8 cellular contexts compared by ENCODE assay signal in genomic region chr13:60396008-60396782, GRCh38. TPM values are rescaled to one million over a fixed set of nuclear protein-coding genes. Genes with fewer than 3 reads are reported as not detected.
DNase-seq lines count a peak whose midpoint lies in the region; ATAC-seq and FAIRE-seq lines count a peak whose summit lies in the region.

No MANE protein-coding gene starts in this region.

- DNase-seq in Caki2 (ENCODE audit: low read depth) (peak; percentile 90), HUDEP-2 (lab: John Stamatoyannopoulos, UW; ENCODE audit: unreplicated experiment in 76 of 76) (peak; percentile 42 to 92 (median 85)), NOMO-1 treated with dmso at 0.1 percent for 144 hours (lab: John Stamatoyannopoulos, UW; ENCODE audit: unreplicated experiment) (peak; percentile 96), mesenteric fat pad (ENCODE audit: low spot score) (peak; percentile 96)
- DNase-seq in activated CD8-positive, alpha-beta memory T cell treated with anti-CD3 and anti-CD28 coated beads, Interleukin-2, amount 50 U/mL, for 1 hour (ENCODE audit: extremely low read depth), result peak; percentile 57
- DNase-seq in stimulated activated CD8-positive, alpha-beta memory T cell treated with anti-CD3 and anti-CD28 coated beads, Interleukin-15, amount 100 ng/mL, for 24 hours (ENCODE audit: low read depth), result peak; percentile 70

- peak; percentile 68 for ATAC-seq in GM21390 (IDR thresholded peaks at IDR 0.05; ENCODE audit: unreplicated experiment)

- in situ Hi-C loops in Caki2 (cut with HindIII; ENCODE audit: low pct_unique_long_range_greater_than_20kb, low sequenced_read_pairs), result no loop called here

- FAIRE-seq in endometrium (lab: Jason Lieb, UNC), result peak; percentile 4

RNA-seq across cellular contexts. Expression of gene TDRD3, which starts 0.8 kb away (rescaled TPM):
- total RNA-seq in Caki2 (2014; rRNA removed; shearing (Covaris generic); ENCODE audit: low replicate concordance), result 4.6 and 7.4 TPM in 2 replicates
- total RNA-seq in mesenteric fat pad, result 23.7 TPM

Comparison
In these comparisons a context has a peak if more than half of its experiments do, and no peak if none do; other contexts are left out.
1. Peak in every context shown above with its lines: DNase-seq and ATAC-seq.